ENCODE assay signal across 18 cellular contexts in the genomic region with DNA sequence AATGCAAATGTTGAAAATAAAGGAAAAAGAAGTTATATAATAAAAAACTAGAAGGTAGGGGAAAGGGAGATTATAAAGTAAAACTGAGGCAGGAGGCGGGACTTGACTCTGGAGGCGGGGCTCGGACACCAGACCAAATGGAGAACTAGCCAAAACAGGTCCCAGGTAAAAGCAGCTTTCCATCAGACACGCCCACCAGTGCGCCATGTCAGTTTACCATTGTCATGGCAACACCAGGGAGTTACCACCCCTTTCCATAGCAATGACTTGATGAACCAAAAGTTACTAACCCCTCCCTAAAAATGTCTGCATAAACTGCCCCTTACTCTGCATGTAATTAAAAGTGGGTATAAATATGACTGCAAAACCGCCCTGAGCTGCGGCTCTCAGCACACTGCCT.
DNase-seq lines count a peak whose midpoint lies in the region; ATAC-seq, FAIRE-seq and TF ChIP-seq lines count a peak whose summit lies in the region.
"Had no signal": no experiment of that assay in that cellular context is flagged by ENCODE, and none has a peak within 500 bp of the region (broad histone marks: within the 10 kb centered on the region; RNA-seq: fewer than 3 reads in every experiment).

No MANE protein-coding gene starts in this region.

- no peak for ATAC-seq in WTC11
- ATAC-seq in left lung: no peak
- ATAC-seq: A549; CD8-positive, alpha-beta T cell had no signal

- H3K27me3 ChIP-seq in left lung (no peaks in the 10 kb centered on the region), spleen (replicated peaks in 1 of 7) (no peaks in the 10 kb centered on the region), thyroid gland (no peaks in the 10 kb centered on the region), small intestine (ENCODE audit: control insufficient read depth in 2 of 2, insufficient read depth in 2 of 2, low read length in 2 of 2) (no peaks in the 10 kb centered on the region)

- H3K4me1 ChIP-seq in left lung (no peaks in the 10 kb centered on the region), spleen (no peaks in the 10 kb centered on the region), thyroid gland (no peaks in the 10 kb centered on the region), small intestine (ENCODE audit: control insufficient read depth in 2 of 2, insufficient read depth in 1 of 2, low read depth in 1 of 2, low read length in 1 of 2) (no peaks in the 10 kb centered on the region)
- H3K4me1 ChIP-seq: A549, Caco-2 had no signal

- TF ChIP-seq POLR2A in spleen (IDR thresholded peaks at IDR 0.05) (no peak), thyroid gland (IDR thresholded peaks at IDR 0.05) (no peak)

- no peak for TF ChIP-seq CTCF in WTC11 (IDR thresholded peaks at IDR 0.05)
- TF ChIP-seq CTCF in left lung (IDR thresholded peaks at IDR 0.05): no peak
- no peak for TF ChIP-seq CTCF in spleen (IDR thresholded peaks at IDR 0.05 in 8 of 11, conservative IDR thresholded peaks at IDR 0.05 in 3 of 11)
- no peak for TF ChIP-seq CTCF in thyroid gland (IDR thresholded peaks at IDR 0.05)

- H3K27ac Mint-ChIP-seq in WTC11: 0 out of 2 replicates have a peak overlapping the region, but pooled peaks have one; percentile 8
- H3K27ac Mint-ChIP-seq: CD8-positive, alpha-beta T cell; H9 had no signal

- no peaks in the 10 kb centered on the region for H3K4me1 Mint-ChIP-seq in WTC11
- H3K4me1 Mint-ChIP-seq: H9 had no signal

- POLR2A ChIA-PET in WTC11 (lab: Charles Lee): no interaction called here

- H3K9me3 Mint-ChIP-seq in WTC11: no peaks in the 10 kb centered on the region
- H3K9me3 Mint-ChIP-seq: CD8-positive, alpha-beta T cell; H9 had no signal

- no peak for FAIRE-seq in small intestine (lab: Jason Lieb, UNC)
- FAIRE-seq: D721Med, GM12892 had no signal

- H3K4me3 ChIP-seq in left lung (no peak overlapping the region), spleen (no peak overlapping the region), thyroid gland (replicated peaks in 1 of 3) (no peak overlapping the region), small intestine (ENCODE audit: low read depth in 1 of 2, low read length in 2 of 2) (no peak overlapping the region)
- H3K4me3 ChIP-seq: A549 had no signal

- intact Hi-C loops in left lung (cut with DNase I): no loop called here
- intact Hi-C loops in spleen (cut with DNase I; ENCODE audit: low total_unique reads): no loop called here
- intact Hi-C loops in thyroid gland (cut with DNase I): no loop called here

- H3K27ac ChIP-seq in left lung (no peak overlapping the region), spleen (no peak overlapping the region), thyroid gland (no peak overlapping the region), small intestine (ENCODE audit: low read depth in 1 of 2, low read length in 1 of 2) (no peak overlapping the region)
- H3K27ac ChIP-seq: 22Rv1, A549 had no signal

- H3K36me3 ChIP-seq in left lung: no peaks in the 10 kb centered on the region
- peaks cover 0 to 26% (median 0%) of the 10 kb centered on the region in 6 donors for H3K36me3 ChIP-seq in spleen
- H3K36me3 ChIP-seq in thyroid gland: no peaks in the 10 kb centered on the region
- peaks cover 0 to 7% of the 10 kb centered on the region in 2 donors for H3K36me3 ChIP-seq in small intestine (ENCODE audit: control insufficient read depth in 2 of 2, insufficient read depth in 2 of 2, low read length in 2 of 2)

- no peaks in the 10 kb centered on the region for H3K27me3 Mint-ChIP-seq in WTC11 (ENCODE audit: low read depth)

- CTCF ChIA-PET in WTC11 (lab: Charles Lee): no interaction called here

- H3K9me3 ChIP-seq in left lung (no peaks in the 10 kb centered on the region), spleen (no peaks in the 10 kb centered on the region), thyroid gland (no peaks in the 10 kb centered on the region), small intestine (ENCODE audit: control insufficient read depth, low read depth) (no peaks in the 10 kb centered on the region)
- H3K9me3 ChIP-seq: A549, Caco-2 had no signal

- H3K4me3 Mint-ChIP-seq in WTC11: no peak overlapping the region
- H3K4me3 Mint-ChIP-seq: CD8-positive, alpha-beta T cell; H9 had no signal

- 94 to 99% (median 96%) methylated on average over 7 of the region's 7 CpGs for WGBS in spleen, 5 donors
- 94% methylated on average over 7 of the region's 7 CpGs for whole genome bisulfite sequencing in thyroid gland, 2 donors
- 95 to 96% (median 95%) methylated on average over 7 of the region's 7 CpGs for WGBS in small intestine, 3 donors

- no peaks in the 10 kb centered on the region for H3K36me3 Mint-ChIP-seq in WTC11

- DNase-seq in activated effector memory CD4-positive, alpha-beta T cell treated with anti-CD3 and anti-CD28 coated beads, Interleukin-2, amount 50 U/mL, for 16 hours: peak; percentile 4
- DNase-seq in activated effector memory CD4-positive, alpha-beta T cell treated with Interleukin-2 at 50 U/mL for 16 hours: no peak
- DNase-seq in WTC11 (ENCODE audit: low spot score) (no peak), left lung (peak; percentile 9 to 16), spleen (peak; percentile 35), thyroid gland (no peak), NCI-H2171 (lab: John Stamatoyannopoulos, UW) (no peak), small intestine (no peak)
- DNase-seq: AML-193; Caco-2; CD8-positive, alpha-beta T cell; GDM1; GOT3; H9 had no signal

TF ChIP-seq in WTC11, 78 proteins besides CTCF, POLR2A, EP300 and RAD21 (continues in another document):
- TF ChIP-seq ATF1 (CRISPR knock-in tag; IDR thresholded peaks at IDR 0.05) (no peak), KAT7 (CRISPR knock-in tag; IDR thresholded peaks at IDR 0.05; ENCODE audit: borderline replicate concordance) (no peak), GRHL2 (CRISPR knock-in tag; IDR thresholded peaks at IDR 0.05; ENCODE audit: insufficient replicate concordance, severe bottlenecking) (no peak)
- TF ChIP-seq, protein P1, sequence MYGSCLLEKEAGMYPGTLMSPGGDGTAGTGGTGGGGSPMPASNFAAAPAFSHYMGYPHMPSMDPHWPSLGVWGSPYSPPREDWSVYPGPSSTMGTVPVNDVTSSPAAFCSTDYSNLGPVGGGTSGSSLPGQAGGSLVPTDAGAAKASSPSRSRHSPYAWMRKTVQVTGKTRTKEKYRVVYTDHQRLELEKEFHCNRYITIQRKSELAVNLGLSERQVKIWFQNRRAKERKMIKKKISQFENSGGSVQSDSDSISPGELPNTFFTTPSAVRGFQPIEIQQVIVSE (CRISPR knock-in tag; IDR thresholded peaks at IDR 0.05; ENCODE audit: borderline replicate concordance): no peak
- TF ChIP-seq, protein P2, sequence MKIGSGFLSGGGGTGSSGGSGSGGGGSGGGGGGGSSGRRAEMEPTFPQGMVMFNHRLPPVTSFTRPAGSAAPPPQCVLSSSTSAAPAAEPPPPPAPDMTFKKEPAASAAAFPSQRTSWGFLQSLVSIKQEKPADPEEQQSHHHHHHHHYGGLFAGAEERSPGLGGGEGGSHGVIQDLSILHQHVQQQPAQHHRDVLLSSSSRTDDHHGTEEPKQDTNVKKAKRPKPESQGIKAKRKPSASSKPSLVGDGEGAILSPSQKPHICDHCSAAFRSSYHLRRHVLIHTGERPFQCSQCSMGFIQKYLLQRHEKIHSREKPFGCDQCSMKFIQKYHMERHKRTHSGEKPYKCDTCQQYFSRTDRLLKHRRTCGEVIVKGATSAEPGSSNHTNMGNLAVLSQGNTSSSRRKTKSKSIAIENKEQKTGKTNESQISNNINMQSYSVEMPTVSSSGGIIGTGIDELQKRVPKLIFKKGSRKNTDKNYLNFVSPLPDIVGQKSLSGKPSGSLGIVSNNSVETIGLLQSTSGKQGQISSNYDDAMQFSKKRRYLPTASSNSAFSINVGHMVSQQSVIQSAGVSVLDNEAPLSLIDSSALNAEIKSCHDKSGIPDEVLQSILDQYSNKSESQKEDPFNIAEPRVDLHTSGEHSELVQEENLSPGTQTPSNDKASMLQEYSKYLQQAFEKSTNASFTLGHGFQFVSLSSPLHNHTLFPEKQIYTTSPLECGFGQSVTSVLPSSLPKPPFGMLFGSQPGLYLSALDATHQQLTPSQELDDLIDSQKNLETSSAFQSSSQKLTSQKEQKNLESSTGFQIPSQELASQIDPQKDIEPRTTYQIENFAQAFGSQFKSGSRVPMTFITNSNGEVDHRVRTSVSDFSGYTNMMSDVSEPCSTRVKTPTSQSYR (CRISPR knock-in tag; IDR thresholded peaks at IDR 0.05): no peak
- TF ChIP-seq, protein P3, sequence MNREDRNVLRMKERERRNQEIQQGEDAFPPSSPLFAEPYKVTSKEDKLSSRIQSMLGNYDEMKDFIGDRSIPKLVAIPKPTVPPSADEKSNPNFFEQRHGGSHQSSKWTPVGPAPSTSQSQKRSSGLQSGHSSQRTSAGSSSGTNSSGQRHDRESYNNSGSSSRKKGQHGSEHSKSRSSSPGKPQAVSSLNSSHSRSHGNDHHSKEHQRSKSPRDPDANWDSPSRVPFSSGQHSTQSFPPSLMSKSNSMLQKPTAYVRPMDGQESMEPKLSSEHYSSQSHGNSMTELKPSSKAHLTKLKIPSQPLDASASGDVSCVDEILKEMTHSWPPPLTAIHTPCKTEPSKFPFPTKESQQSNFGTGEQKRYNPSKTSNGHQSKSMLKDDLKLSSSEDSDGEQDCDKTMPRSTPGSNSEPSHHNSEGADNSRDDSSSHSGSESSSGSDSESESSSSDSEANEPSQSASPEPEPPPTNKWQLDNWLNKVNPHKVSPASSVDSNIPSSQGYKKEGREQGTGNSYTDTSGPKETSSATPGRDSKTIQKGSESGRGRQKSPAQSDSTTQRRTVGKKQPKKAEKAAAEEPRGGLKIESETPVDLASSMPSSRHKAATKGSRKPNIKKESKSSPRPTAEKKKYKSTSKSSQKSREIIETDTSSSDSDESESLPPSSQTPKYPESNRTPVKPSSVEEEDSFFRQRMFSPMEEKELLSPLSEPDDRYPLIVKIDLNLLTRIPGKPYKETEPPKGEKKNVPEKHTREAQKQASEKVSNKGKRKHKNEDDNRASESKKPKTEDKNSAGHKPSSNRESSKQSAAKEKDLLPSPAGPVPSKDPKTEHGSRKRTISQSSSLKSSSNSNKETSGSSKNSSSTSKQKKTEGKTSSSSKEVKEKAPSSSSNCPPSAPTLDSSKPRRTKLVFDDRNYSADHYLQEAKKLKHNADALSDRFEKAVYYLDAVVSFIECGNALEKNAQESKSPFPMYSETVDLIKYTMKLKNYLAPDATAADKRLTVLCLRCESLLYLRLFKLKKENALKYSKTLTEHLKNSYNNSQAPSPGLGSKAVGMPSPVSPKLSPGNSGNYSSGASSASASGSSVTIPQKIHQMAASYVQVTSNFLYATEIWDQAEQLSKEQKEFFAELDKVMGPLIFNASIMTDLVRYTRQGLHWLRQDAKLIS (CRISPR knock-in tag; IDR thresholded peaks at IDR 0.05; ENCODE audit: borderline replicate concordance): no peak
- TF ChIP-seq, protein P4, sequence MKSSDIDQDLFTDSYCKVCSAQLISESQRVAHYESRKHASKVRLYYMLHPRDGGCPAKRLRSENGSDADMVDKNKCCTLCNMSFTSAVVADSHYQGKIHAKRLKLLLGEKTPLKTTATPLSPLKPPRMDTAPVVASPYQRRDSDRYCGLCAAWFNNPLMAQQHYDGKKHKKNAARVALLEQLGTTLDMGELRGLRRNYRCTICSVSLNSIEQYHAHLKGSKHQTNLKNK (CRISPR knock-in tag; IDR thresholded peaks at IDR 0.05): no peak

Comparison
In these comparisons a context has a peak if more than half of its experiments do, and no peak if none do; other contexts are left out.
1. DNase-seq: peak in activated effector memory CD4-positive, alpha-beta T cell treated with anti-CD3 and anti-CD28 coated beads, Interleukin-2, amount 50 U/mL, for 16 hours (single experiment), left lung (2 of 2) and spleen (single experiment); none in activated effector memory CD4-positive, alpha-beta T cell treated with Interleukin-2 at 50 U/mL for 16 hours (single experiment), WTC11 (single experiment), thyroid gland (0 of 2), NCI-H2171 (single experiment) and small intestine (single experiment).